ENCODE assay signal across 8 cellular contexts in the genomic region with DNA sequence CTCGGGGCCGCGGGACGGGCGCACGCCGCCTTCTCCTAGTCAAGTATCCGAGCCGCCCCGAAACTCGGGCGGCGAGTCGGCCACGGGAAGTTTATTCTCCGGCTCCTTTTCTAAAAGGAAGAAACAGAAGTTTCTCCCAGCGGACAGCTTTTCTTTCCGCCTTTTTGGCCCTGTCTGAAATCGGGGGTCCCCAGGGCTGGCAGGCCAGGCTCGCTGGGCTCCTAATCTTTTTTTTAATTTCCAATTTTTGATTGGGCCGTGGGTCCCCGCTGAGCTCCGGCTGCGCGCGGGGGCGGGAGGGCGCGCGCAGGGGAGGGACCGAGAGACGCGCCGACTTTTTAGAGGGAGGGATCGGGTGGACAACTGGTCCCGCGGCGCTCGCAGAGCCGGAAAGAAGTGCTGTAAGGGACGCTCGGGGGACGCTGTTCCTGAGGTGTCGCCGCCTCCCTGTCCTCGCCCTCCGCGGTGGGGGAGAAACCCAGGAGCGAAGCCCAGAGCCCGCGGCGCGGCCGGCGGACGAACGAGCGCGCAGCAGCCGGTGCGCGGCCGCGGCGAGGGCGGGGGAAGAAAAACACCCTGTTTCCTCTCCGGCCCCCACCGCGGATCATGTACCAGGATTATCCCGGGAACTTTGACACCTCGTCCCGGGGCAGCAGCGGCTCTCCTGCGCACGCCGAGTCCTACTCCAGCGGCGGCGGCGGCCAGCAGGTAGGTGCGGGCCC. TPM values are rescaled to one million over a fixed set of nuclear protein-coding genes. Genes with fewer than 3 reads are reported as not detected.
DNase-seq lines count a peak whose midpoint lies in the region; ATAC-seq and TF ChIP-seq lines count a peak whose summit lies in the region.
"Had no signal": no experiment of that assay in that cellular context is flagged by ENCODE, and none has a peak within 500 bp of the region (broad histone marks: within the 10 kb centered on the region; RNA-seq: fewer than 3 reads in every experiment).

No MANE protein-coding gene starts in this region.

- H3K27ac Mint-ChIP-seq in activated T-helper 1 cell treated with anti-CD3 and anti-CD28 coated beads, Interleukin-12 subunit alpha, Interleukin-12 subunit beta, Interleukin-2, Interleukin-4 antibody, amounts not matched to agents 30 ng/mL and 10 ng/mL and 1 ng/mL, durations not matched to agents 14 hours and 24 hours and 36 hours = peak overlapping the region; percentile 77
- peak overlapping the region; percentile 30 to 96 (median 92) for H3K27ac Mint-ChIP-seq in nephron
- H3K27ac Mint-ChIP-seq in type B pancreatic cell = peak overlapping the region; percentile 99
- H3K27ac Mint-ChIP-seq: dendritic cell treated with granulocyte-macrophage colony-stimulating factor and Interleukin-4, amounts not matched to agents 40 ng/mL and 50 ng/mL, for 4 days had no signal

- no peaks in the 10 kb centered on the region for H3K9me3 Mint-ChIP-seq in activated T-helper 1 cell treated with anti-CD3 and anti-CD28 coated beads, Interleukin-12 subunit alpha, Interleukin-12 subunit beta, Interleukin-2, Interleukin-4 antibody, amounts not matched to agents 30 ng/mL and 10 ng/mL and 1 ng/mL, durations not matched to agents 14 hours and 24 hours and 36 hours
- H3K9me3 Mint-ChIP-seq in nephron (no peaks in the 10 kb centered on the region), type B pancreatic cell (no peaks in the 10 kb centered on the region)
- H3K9me3 Mint-ChIP-seq: dendritic cell treated with granulocyte-macrophage colony-stimulating factor and Interleukin-4, amounts not matched to agents 40 ng/mL and 50 ng/mL, for 4 days had no signal

- H3K4me3 ChIP-seq in fibroblast of mammary gland (ENCODE audit: control insufficient read depth, low read depth, low read length) = peak overlapping the region; percentile 91

- no peak overlapping the region for H3K4me3 Mint-ChIP-seq in activated T-helper 1 cell treated with anti-CD3 and anti-CD28 coated beads, Interleukin-12 subunit alpha, Interleukin-12 subunit beta, Interleukin-2, Interleukin-4 antibody, amounts not matched to agents 30 ng/mL and 10 ng/mL and 1 ng/mL, durations not matched to agents 14 hours and 24 hours and 36 hours
- H3K4me3 Mint-ChIP-seq in nephron (peak overlapping the region in 2 of 3 experiments; percentile 91 to 95), type B pancreatic cell (no peak overlapping the region)
- H3K4me3 Mint-ChIP-seq: dendritic cell treated with granulocyte-macrophage colony-stimulating factor and Interleukin-4, amounts not matched to agents 40 ng/mL and 50 ng/mL, for 4 days had no signal

- intact Hi-C loops in activated T-helper 1 cell treated with anti-CD3 and anti-CD28 coated beads, Interleukin-12 subunit alpha, Interleukin-12 subunit beta, Interleukin-2, Interleukin-4 antibody, amounts not matched to agents 30 ng/mL and 10 ng/mL and 1 ng/mL, durations not matched to agents 14 hours and 24 hours and 36 hours (cut with micrococcal nuclease) = loop anchor here (2.0 to 10.0 kb wide), 6 partner anchors 229 to 671 kb away; no protein-coding TSS in a partner anchor

- in situ Hi-C loops in GM13976 (cut with MboI; ENCODE audit: low sequenced_read_pairs, unreplicated experiment) = no loop called here

- H3K36me3 Mint-ChIP-seq in activated T-helper 1 cell treated with anti-CD3 and anti-CD28 coated beads, Interleukin-12 subunit alpha, Interleukin-12 subunit beta, Interleukin-2, Interleukin-4 antibody, amounts not matched to agents 30 ng/mL and 10 ng/mL and 1 ng/mL, durations not matched to agents 14 hours and 24 hours and 36 hours (ENCODE audit: low read depth) = peaks cover 13% of the 10 kb centered on the region
- no peaks in the 10 kb centered on the region for H3K36me3 Mint-ChIP-seq in nephron (ENCODE audit: low read depth)
- H3K36me3 Mint-ChIP-seq in type B pancreatic cell = peaks cover 4% of the 10 kb centered on the region

- DNase-seq in GM13976 (ENCODE audit: low spot score) (peak; percentile 69), NCI-H510A (lab: John Stamatoyannopoulos, UW) (peak; percentile 42), fibroblast of mammary gland (ENCODE audit: low read depth) (peak; percentile 60), type B pancreatic cell (ENCODE audit: extremely low spot score, unreplicated experiment) (no peak)
- DNase-seq in activated T-helper 1 cell treated with anti-CD3 and anti-CD28 coated beads, Interleukin-12 subunit alpha, Interleukin-12 subunit beta, Interleukin-2, Interleukin-4 antibody, amounts not matched to agents 30 ng/mL and 10 ng/mL and 1 ng/mL, durations not matched to agents 14 hours and 24 hours and 36 hours (ENCODE audit: low spot score) = peak; percentile 49

- ATAC-seq in HG02973 (IDR thresholded peaks at IDR 0.05; ENCODE audit: unreplicated experiment) = no peak

- H3K27me3 Mint-ChIP-seq in activated T-helper 1 cell treated with anti-CD3 and anti-CD28 coated beads, Interleukin-12 subunit alpha, Interleukin-12 subunit beta, Interleukin-2, Interleukin-4 antibody, amounts not matched to agents 30 ng/mL and 10 ng/mL and 1 ng/mL, durations not matched to agents 14 hours and 24 hours and 36 hours (ENCODE audit: insufficient read depth) = no peaks in the 10 kb centered on the region
- H3K27me3 Mint-ChIP-seq in nephron (ENCODE audit: low read depth) (peaks cover 4% of the 10 kb centered on the region), type B pancreatic cell (peaks cover 15% of the 10 kb centered on the region)

- peaks cover 17% of the 10 kb centered on the region for H3K4me1 Mint-ChIP-seq in activated T-helper 1 cell treated with anti-CD3 and anti-CD28 coated beads, Interleukin-12 subunit alpha, Interleukin-12 subunit beta, Interleukin-2, Interleukin-4 antibody, amounts not matched to agents 30 ng/mL and 10 ng/mL and 1 ng/mL, durations not matched to agents 14 hours and 24 hours and 36 hours (ENCODE audit: low read depth)
- H3K4me1 Mint-ChIP-seq in nephron = peaks cover 25% of the 10 kb centered on the region
- H3K4me1 Mint-ChIP-seq in type B pancreatic cell (ENCODE audit: unreplicated experiment) = peaks cover 15% of the 10 kb centered on the region

- TF ChIP-seq CTCF in GM13976 (IDR thresholded peaks at IDR 0.05; ENCODE audit: borderline replicate concordance, control extremely low read depth, extremely low read depth, insufficient read depth, missing control alignments) = no peak
- TF ChIP-seq CTCF in fibroblast of mammary gland (conservative IDR thresholded peaks at IDR 0.05; ENCODE audit: control insufficient read depth, insufficient read depth, low read depth, low read length) = no peak
- TF ChIP-seq CTCF in nephron (IDR thresholded peaks at IDR 0.05; ENCODE audit: unreplicated experiment in 3 of 3) = no peak
- TF ChIP-seq CTCF in type B pancreatic cell (conservative IDR thresholded peaks at IDR 0.05) = no peak

RNA-seq across cellular contexts. Expression of a gene that starts 0.6 kb away (rescaled TPM):
- total RNA-seq in activated T-helper 1 cell treated with anti-CD3 and anti-CD28 coated beads, Interleukin-12 subunit alpha, Interleukin-12 subunit beta, Interleukin-2, Interleukin-4 antibody, amounts not matched to agents 30 ng/mL and 10 ng/mL and 1 ng/mL, durations not matched to agents 14 hours and 24 hours and 36 hours = 54.9 and 55.0 TPM in 2 replicates
- total RNA-seq in type B pancreatic cell (ENCODE audit: low replicate concordance) = 42.1 and 100 TPM in 2 replicates

Comparison
In these comparisons a context has a peak if more than half of its experiments do, and no peak if none do; other contexts are left out.
1. H3K4me3 Mint-ChIP-seq: peak in nephron (2 of 3); none in activated T-helper 1 cell treated with anti-CD3 and anti-CD28 coated beads, Interleukin-12 subunit alpha, Interleukin-12 subunit beta, Interleukin-2, Interleukin-4 antibody, amounts not matched to agents 30 ng/mL and 10 ng/mL and 1 ng/mL, durations not matched to agents 14 hours and 24 hours and 36 hours (single experiment) and type B pancreatic cell (single experiment).
2. Peak in every context shown above with its lines, with median percentiles within 50 percentile points of each other: H3K27ac Mint-ChIP-seq.